In the genomic region with DNA sequence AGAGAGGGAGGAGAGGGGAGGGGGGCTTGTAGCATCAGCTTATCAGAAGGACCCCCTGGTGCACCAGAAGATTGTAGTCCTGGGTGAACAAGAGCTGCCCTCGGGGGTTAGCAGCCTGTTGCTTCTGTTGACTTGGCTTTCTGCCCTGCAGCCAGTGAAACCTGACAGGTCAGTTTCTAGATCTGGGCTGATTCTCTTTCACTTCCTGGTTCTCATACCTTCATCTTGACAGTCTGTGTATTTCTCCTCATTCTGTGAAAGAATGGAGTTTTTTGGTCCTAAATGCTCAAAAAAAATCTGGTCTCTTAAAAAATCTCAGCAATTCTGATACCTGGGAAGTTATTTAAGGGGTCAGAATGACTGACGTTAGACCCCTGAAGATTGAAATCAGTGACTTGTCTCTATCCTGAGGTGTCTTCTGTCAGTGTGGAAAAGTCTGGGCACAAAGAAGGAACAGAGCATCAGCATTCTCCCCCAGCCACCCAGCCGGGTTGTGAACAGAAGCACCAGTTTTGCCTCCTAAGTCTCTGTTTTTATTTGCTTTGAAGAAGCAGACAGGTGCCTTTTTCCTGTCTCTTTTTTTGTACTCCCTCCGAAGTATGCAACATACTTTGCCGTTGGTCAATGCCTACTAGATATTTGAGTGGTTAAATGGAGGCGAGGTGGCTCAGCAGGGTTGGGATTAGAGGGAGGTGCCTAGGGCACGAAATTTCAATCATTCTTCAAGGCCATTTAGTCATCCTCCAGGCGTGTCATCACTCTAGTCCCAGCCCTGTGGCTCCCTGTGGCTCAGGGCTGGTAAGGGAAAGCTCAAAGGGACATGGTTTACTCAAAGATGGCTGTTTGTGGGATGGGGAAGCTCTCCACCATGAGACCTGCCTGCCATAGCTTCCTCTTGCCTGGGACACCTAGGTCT, we compare ENCODE assay signal across 8 cellular contexts. TPM values are rescaled to one million over a fixed set of nuclear protein-coding genes. Genes with fewer than 3 reads are reported as not detected.
DNase-seq lines count a peak whose midpoint lies in the region; ATAC-seq lines count a peak whose summit lies in the region.

No MANE protein-coding gene starts in this region.

- H3K27me3 Mint-ChIP-seq in activated CD4-positive, alpha-beta memory T cell treated with anti-CD3 and anti-CD28 coated beads for 36 hours = no peaks in the 10 kb centered on the region

- no peaks in the 10 kb centered on the region for H3K9me3 Mint-ChIP-seq in activated CD4-positive, alpha-beta memory T cell treated with anti-CD3 and anti-CD28 coated beads for 36 hours

- H3K36me3 Mint-ChIP-seq in activated CD4-positive, alpha-beta memory T cell treated with anti-CD3 and anti-CD28 coated beads for 36 hours = peaks cover 12% of the 10 kb centered on the region

- H3K27ac Mint-ChIP-seq in activated CD4-positive, alpha-beta memory T cell treated with anti-CD3 and anti-CD28 coated beads for 36 hours = no peak overlapping the region

- ATAC-seq in GM19324 (IDR thresholded peaks at IDR 0.05; ENCODE audit: low FRiP score, unreplicated experiment) (peak; percentile 57), HG03280 (IDR thresholded peaks at IDR 0.05; ENCODE audit: unreplicated experiment) (peak; percentile 72)

- peak; percentile 31 for DNase-seq in Caki2 (ENCODE audit: low read depth)
- DNase-seq in NOMO-1 treated with dmso at 0.1 percent for 144 hours (lab: John Stamatoyannopoulos, UW; ENCODE audit: unreplicated experiment) = peak; percentile 34
- peak; percentile 89 for DNase-seq in islet precursor cell
- DNase-seq in foreskin melanocyte = no peak
- DNase-seq in activated CD4-positive, alpha-beta memory T cell treated with anti-CD3 and anti-CD28 coated beads for 36 hours = no peak
- no peak for DNase-seq in NCI-H2171 (lab: John Stamatoyannopoulos, UW)

- intact Hi-C loops in activated CD4-positive, alpha-beta memory T cell treated with anti-CD3 and anti-CD28 coated beads for 36 hours (cut with micrococcal nuclease) = no loop called here

- H3K4me3 Mint-ChIP-seq in activated CD4-positive, alpha-beta memory T cell treated with anti-CD3 and anti-CD28 coated beads for 36 hours = no peak overlapping the region

- CTCF ChIA-PET in activated CD4-positive, alpha-beta memory T cell treated with anti-CD3 and anti-CD28 coated beads for 36 hours (lab: Charles Lee) = interaction anchor here (0.7 to 1.6 kb wide), 2 partner anchors 48 to 50 kb away, joined by 3 read pairs; no protein-coding TSS in a partner anchor

- in situ Hi-C loops in Caki2 (cut with HindIII; ENCODE audit: low pct_unique_long_range_greater_than_20kb, low sequenced_read_pairs) = no loop called here

- H3K4me1 Mint-ChIP-seq in activated CD4-positive, alpha-beta memory T cell treated with anti-CD3 and anti-CD28 coated beads for 36 hours (ENCODE audit: low read depth) = peaks cover 42% of the 10 kb centered on the region

- POLR2A ChIA-PET in activated CD4-positive, alpha-beta memory T cell treated with anti-CD3 and anti-CD28 coated beads for 36 hours (lab: Charles Lee) = no interaction called here

RNA-seq across cellular contexts. Expression of a gene that starts 24.0 kb away (rescaled TPM):
- 4.5 and 4.8 TPM in 2 replicates for total RNA-seq in Caki2 (2014; rRNA removed; shearing (Covaris generic); ENCODE audit: low replicate concordance)
- total RNA-seq in activated CD4-positive, alpha-beta memory T cell treated with anti-CD3 and anti-CD28 coated beads for 36 hours = 1 to 10 TPM; 8.6 to 9.5 TPM

Comparison
In these comparisons a context has a peak if more than half of its experiments do, and no peak if none do; other contexts are left out.
1. DNase-seq: peak in Caki2 (single experiment), NOMO-1 treated with dmso at 0.1 percent for 144 hours (single experiment) and islet precursor cell (single experiment); none in foreskin melanocyte (single experiment), activated CD4-positive, alpha-beta memory T cell treated with anti-CD3 and anti-CD28 coated beads for 36 hours (single experiment) and NCI-H2171 (single experiment).